In the genomic region with DNA sequence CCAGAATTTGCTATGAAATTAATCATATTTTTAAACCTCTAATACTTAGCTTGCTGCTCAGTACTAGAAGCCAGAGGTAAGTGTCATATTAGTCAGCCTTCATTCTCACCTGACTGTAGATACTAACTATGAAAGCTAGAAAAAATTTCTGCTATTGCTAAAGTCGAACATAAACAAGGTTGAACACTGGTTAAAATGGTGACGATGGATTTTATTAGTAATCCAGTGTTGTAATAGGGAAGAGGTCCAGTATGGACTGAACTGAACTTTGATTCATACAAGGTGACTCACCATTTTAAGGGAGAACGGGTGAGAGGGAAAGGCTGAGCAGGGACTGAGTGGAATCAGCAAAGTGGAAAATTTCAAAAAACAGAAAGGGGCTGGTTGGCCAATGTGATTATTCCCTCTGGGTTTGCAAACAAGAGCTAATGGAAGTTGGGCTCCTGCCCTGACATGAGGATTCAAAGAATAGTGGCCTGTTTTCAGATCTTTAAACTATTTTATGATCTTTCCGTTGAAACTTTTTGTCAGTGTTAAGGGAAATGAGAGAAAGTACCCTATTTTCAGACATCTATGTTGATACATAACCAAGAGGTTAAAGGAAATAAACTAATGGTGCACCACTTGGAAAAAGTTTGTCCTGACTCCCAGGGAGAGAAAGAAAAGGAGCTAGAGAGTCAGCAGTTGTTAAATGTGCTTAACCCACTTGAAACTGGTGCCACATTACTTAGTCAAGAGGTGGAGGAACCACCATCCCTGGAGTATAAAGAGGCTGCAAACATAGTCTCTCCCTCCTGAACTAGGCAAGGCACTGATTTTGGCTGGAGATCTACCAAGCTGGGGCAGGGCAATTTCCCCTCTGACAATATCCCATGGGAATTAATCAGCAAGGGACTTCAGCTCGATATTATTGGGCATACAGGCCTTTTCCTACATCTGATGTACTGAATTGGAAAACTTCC, we compare ENCODE assay signal across 1 cellular context.
A peak's percentile ranks its signal among the peaks of the same experiment; 100 is the strongest.
TF ChIP-seq lines count a peak whose summit lies in the region.

No MANE protein-coding gene starts in this region.

TF ChIP-seq in HCT116, 20 proteins besides CTCF, POLR2A, EP300 and RAD21 (continued from another document):
- TF ChIP-seq ZBTB33 (IDR thresholded peaks at IDR 0.05; ENCODE audit: extremely low read depth, insufficient replicate concordance, low read length) (no peak), REST (IDR thresholded peaks at IDR 0.05; ENCODE audit: low read depth) (no peak), EGR1 (IDR thresholded peaks at IDR 0.05; ENCODE audit: low read depth) (no peak), FOSL1 (IDR thresholded peaks at IDR 0.05; ENCODE audit: low read depth) (peak; percentile 66)
